8 cellular contexts compared by ENCODE assay signal in genomic region chr1:156726549-156727226, GRCh38. TPM values are rescaled to one million over a fixed set of nuclear protein-coding genes. Genes with fewer than 3 reads are reported as not detected.
DNase-seq lines count a peak whose midpoint lies in the region; ATAC-seq, FAIRE-seq and TF ChIP-seq lines count a peak whose summit lies in the region.

No MANE protein-coding gene starts in this region.

- no TSS peak for BruUV-seq in K562 (replicated peaks; lab: Mats Ljungman, UMichigan)

- CTCF ChIA-PET in K562 (lab: Yijun Ruan, JAX; ENCODE audit: low intra/inter-chr PET ratio), result interaction anchor here (0.6 to 6.9 kb wide), 13 partner anchors 37 to 193 kb away, joined by 3 to 143 read pairs (median 9); partner anchors contain the start of genes HAPLN2, INSRR, NES and NTRK1

- in situ Hi-C loops in K562 (cut with MboI), result loop anchor here (5.0 to 25.0 kb wide), 3 partner anchors 41 to 1414 kb away; partner anchors contain the start of genes FDPS, NTRK1, PKLR and PRCC

- peak overlapping the region; percentile 100 for H3K4me2 ChIP-seq in K562 (ENCODE audit: insufficient read depth, low read length)

- peak; percentile 65 for ATAC-seq in K562

- WGBS in K562 (ENCODE audit: insufficient coverage, low coverage, missing lambda C conversion rate), result under 1% methylated on average over 15 of the region's 15 CpGs

- POLR2A ChIA-PET in K562 (lab: Yijun Ruan, JAX), result interaction anchor here (0.6 to 5.0 kb wide), 29 partner anchors 12 to 168 kb away, joined by 3 to 60 read pairs (median 4); partner anchors contain the start of genes HDGF, MRPL24, NES and NTRK1

- FAIRE-seq in K562 (lab: Jason Lieb, UNC), result peak; percentile 88

- H3K4me1 ChIP-seq in K562 (replicated peaks in 1 of 2; ENCODE audit: control insufficient read depth in 2 of 2, insufficient read depth in 2 of 2, low read length in 2 of 2) (peaks cover 13 to 17% of the 10 kb centered on the region in 2 experiments; a peak in 4 of 5 replicates), subcutaneous abdominal adipose tissue (ENCODE audit: control insufficient read depth in 5 of 5, insufficient read depth in 5 of 5, low read length in 5 of 5) (peaks cover 21 to 47% (median 44%) of the 10 kb centered on the region in 5 donors)

- H3K4me3 ChIP-seq in K562, result peak overlapping the region; percentile 76
- peak overlapping the region in 4 of 5 donors; percentile 8 to 97 (median 53) for H3K4me3 ChIP-seq in subcutaneous abdominal adipose tissue (ENCODE audit: low read depth in 1 of 5, low read length in 5 of 5)

- H3K36me3 ChIP-seq in K562 (ENCODE audit: control insufficient read depth, insufficient read depth, low read length), result peaks cover 69% of the 10 kb centered on the region
- H3K36me3 ChIP-seq in subcutaneous abdominal adipose tissue (ENCODE audit: control insufficient read depth in 5 of 5, insufficient read depth in 5 of 5, low read length in 5 of 5), result peaks cover 13 to 34% (median 22%) of the 10 kb centered on the region in 5 donors

- peaks cover 84% of the 10 kb centered on the region for H3K79me2 ChIP-seq in K562 (ENCODE audit: control insufficient read depth, insufficient read depth, low read length)

- H2AFZ ChIP-seq in K562 (ENCODE audit: low read depth, low read length), result no peak overlapping the region

- H3K27ac ChIP-seq in K562 (ENCODE audit: extremely low read depth, low read depth, low read length) (peak overlapping the region; percentile 82), subcutaneous abdominal adipose tissue (ENCODE audit: low read depth, low read length) (no peak overlapping the region)

- H4K20me1 ChIP-seq in K562 (replicated peaks; ENCODE audit: control insufficient read depth, insufficient read depth, low read length), result peaks cover 31% of the 10 kb centered on the region

- peak; percentile 78 to 89 (median 80) for TF ChIP-seq CTCF in K562 (IDR thresholded peaks at IDR 0.05 in 2 of 3, conservative IDR thresholded peaks at IDR 0.05 in 1 of 3; ENCODE audit: insufficient read depth in 2 of 3, low read depth in 1 of 3, low read length in 3 of 3)

- DNase-seq in EL, result peak; percentile 76
- peak; percentile 82 to 86 for DNase-seq in Kasumi-1 (lab: John Stamatoyannopoulos, UW)
- DNase-seq in SHP77 treated with DMSO at 0.1 percent for 48 hours (lab: John Stamatoyannopoulos, UW), result peak; percentile 79
- peak; percentile 43 to 91 (median 65) for DNase-seq in K562 (ENCODE audit: extremely low read depth in 1 of 4, low spot score in 3 of 4)
- peak; percentile 74 for DNase-seq in left kidney (ENCODE audit: low read depth, low spot score)
- no peak for DNase-seq in dedifferentiated amniotic fluid mesenchymal stem cell (ENCODE audit: extremely low spot score)
- DNase-seq in KG1 (lab: John Stamatoyannopoulos, UW), result no peak

- H3K9me1 ChIP-seq in K562 (ENCODE audit: control insufficient read depth, insufficient read depth, low read length), result no peaks in the 10 kb centered on the region

- intact Hi-C loops in K562 (cut with micrococcal nuclease), result loop anchor here (1.0 to 5.0 kb wide), 8 partner anchors 20 to 196 kb away; partner anchors contain the start of genes LRRC71, NTRK1 and PRCC

- TF ChIP-seq POLR2A in K562 (conservative IDR thresholded peaks at IDR 0.05), result no peak

- H3K9me3 ChIP-seq in K562 (replicated peaks; ENCODE audit: control insufficient read depth, insufficient read depth, low read depth, low read length), result no peaks in the 10 kb centered on the region
- H3K9me3 ChIP-seq in subcutaneous abdominal adipose tissue (ENCODE audit: control insufficient read depth in 5 of 5, low read length in 5 of 5), result no peaks in the 10 kb centered on the region

- H3K27me3 ChIP-seq in K562 (ENCODE audit: control insufficient read depth in 2 of 2, insufficient read depth in 2 of 2, low read length in 2 of 2) (no peaks in the 10 kb centered on the region; a peak in 1 of 5 replicates), subcutaneous abdominal adipose tissue (ENCODE audit: control insufficient read depth in 5 of 5, insufficient read depth in 4 of 5, low read length in 5 of 5) (no peaks in the 10 kb centered on the region)

- peak; percentile 82 to 86 for TF ChIP-seq RAD21 in K562 (CRISPR knock-in tag; conservative IDR thresholded peaks at IDR 0.05 in 1 of 2, IDR thresholded peaks at IDR 0.05 in 1 of 2)

- 0 out of 2 replicates have a peak, but pooled peaks have one; percentile 11 for TF ChIP-seq EP300 in K562 (IDR thresholded peaks at IDR 0.05; ENCODE audit: low read length)

- H3K9ac ChIP-seq in K562 (ENCODE audit: insufficient read depth in 1 of 2, low read depth in 2 of 2, low read length in 2 of 2) (peak overlapping the region; percentile 91 to 99; a peak in 3 of 4 replicates), subcutaneous abdominal adipose tissue (ENCODE audit: low read length in 5 of 5) (peak overlapping the region in 2 of 5 donors; percentile 21 to 90)

RNA-seq across cellular contexts. Expression of gene METTL25B, which starts 1.6 kb away (rescaled TPM):
- 50.1 and 117 TPM in 2 replicates for total RNA-seq in K562 (2011; cell fraction: chromatin; rRNA removed; ENCODE audit: low replicate concordance)
- total RNA-seq in K562 (2011; cell fraction: nucleolus; rRNA removed), result 103 and 114 TPM in 2 replicates
- total RNA-seq in K562 (2011; cell fraction: nucleoplasm; rRNA removed), result 74.6 and 83.1 TPM in 2 replicates
- total RNA-seq in K562 (2014; rRNA removed) (33.1 and 39.1 TPM in 2 replicates), K562 (2014; rRNA removed; fragmentation: Illumina TruSeq; extraction: Trizol) (17.8 and 26.3 TPM in 2 replicates), K562 (2015; rRNA removed; fragmentation: Illumina TruSeq; extraction: Trizol) (27.0 and 30.3 TPM in 2 replicates), K562 (2021) (46.3 and 48.3 TPM in 2 replicates)
- polyA plus RNA-seq in K562 (2011; rRNA removed) (37.1 and 46.1 TPM in 2 replicates), K562 (2014; fragmentation: Illumina TruSeq; extraction: Trizol) (33.9 and 37.7 TPM in 2 replicates), K562 (2014; fragmentation: Nextera tagmentation; extraction: Ambion mirVana) (10 to 100 TPM in 1 of 2 experiments, 1 to 10 TPM in 1; 7.7 to 13.2 TPM), K562 (2014; rRNA removed) (41.8 and 57.4 TPM in 2 replicates)
- polyA plus RNA-seq in K562 (2011; cell fraction: cytosol; rRNA removed), result 44.7 and 53.0 TPM in 2 replicates
- polyA plus RNA-seq in K562 (2011; cell fraction: nucleus; rRNA removed), result 79.3 and 98.8 TPM in 2 replicates
- polyA plus RNA-seq in K562 (2012), result 34.9 and 66.4 TPM in 2 replicates
- 17.4 and 21.8 TPM in 2 replicates for polyA minus RNA-seq in K562 (2011; rRNA and poly(A)+ RNA removed)
- polyA minus RNA-seq in K562 (2011; cell fraction: cytosol; rRNA and poly(A)+ RNA removed), result 20.6 and 27.1 TPM in 2 replicates
- 25.0 and 34.1 TPM in 2 replicates for polyA minus RNA-seq in K562 (2011; cell fraction: nucleus; rRNA and poly(A)+ RNA removed)

RNA-seq across cellular contexts. Expression of gene ISG20L2, which starts 1.9 kb away (rescaled TPM):
- 62.5 and 90.4 TPM in 2 replicates for total RNA-seq in K562 (2011; cell fraction: chromatin; rRNA removed; ENCODE audit: low replicate concordance)
- 49.1 and 64.9 TPM in 2 replicates for total RNA-seq in K562 (2011; cell fraction: nucleolus; rRNA removed)
- 55.7 and 64.4 TPM in 2 replicates for total RNA-seq in K562 (2011; cell fraction: nucleoplasm; rRNA removed)
- total RNA-seq in K562 (2014; rRNA removed) (34.3 and 40.7 TPM in 2 replicates), K562 (2014; rRNA removed; fragmentation: Illumina TruSeq; extraction: Trizol) (57.7 and 59.6 TPM in 2 replicates), K562 (2015; rRNA removed; fragmentation: Illumina TruSeq; extraction: Trizol) (52.6 and 53.3 TPM in 2 replicates), K562 (2021) (46.3 and 50.3 TPM in 2 replicates)
- polyA plus RNA-seq in K562 (2011; rRNA removed) (59.5 and 63.8 TPM in 2 replicates), K562 (2014; fragmentation: Illumina TruSeq; extraction: Trizol) (100 and 130 TPM in 2 replicates), K562 (2014; fragmentation: Nextera tagmentation; extraction: Ambion mirVana) (10 to 100 TPM; 21.3 to 50.3 TPM), K562 (2014; rRNA removed) (41.5 and 50.9 TPM in 2 replicates)
- 60.2 and 77.5 TPM in 2 replicates for polyA plus RNA-seq in K562 (2011; cell fraction: cytosol; rRNA removed)
- polyA plus RNA-seq in K562 (2011; cell fraction: nucleus; rRNA removed), result 23.1 and 28.0 TPM in 2 replicates
- polyA plus RNA-seq in K562 (2012), result 45.7 and 45.9 TPM in 2 replicates
- polyA minus RNA-seq in K562 (2011; rRNA and poly(A)+ RNA removed), result 52.8 and 62.8 TPM in 2 replicates
- 23.6 and 28.9 TPM in 2 replicates for polyA minus RNA-seq in K562 (2011; cell fraction: cytosol; rRNA and poly(A)+ RNA removed)
- 21.1 and 35.4 TPM in 2 replicates for polyA minus RNA-seq in K562 (2011; cell fraction: nucleus; rRNA and poly(A)+ RNA removed)

RNA-seq across cellular contexts. Expression of gene MRPL24, which starts 14.2 kb away (rescaled TPM):
- 8.3 and 22.8 TPM in 2 replicates for total RNA-seq in K562 (2011; cell fraction: chromatin; rRNA removed; ENCODE audit: low replicate concordance)
- total RNA-seq in K562 (2011; cell fraction: nucleolus; rRNA removed), result 18.7 and 20.3 TPM in 2 replicates
- total RNA-seq in K562 (2011; cell fraction: nucleoplasm; rRNA removed), result 15.8 and 16.2 TPM in 2 replicates
- total RNA-seq in K562 (2014; rRNA removed), result 103 and 134 TPM in 2 replicates
- total RNA-seq in K562 (2014; rRNA removed; fragmentation: Illumina TruSeq; extraction: Trizol), result 91.6 and 91.8 TPM in 2 replicates
- 105 and 113 TPM in 2 replicates for total RNA-seq in K562 (2015; rRNA removed; fragmentation: Illumina TruSeq; extraction: Trizol)
- 74.0 and 74.3 TPM in 2 replicates for total RNA-seq in K562 (2021)
- 97.5 and 101 TPM in 2 replicates for polyA plus RNA-seq in K562 (2011; rRNA removed)
- polyA plus RNA-seq in K562 (2011; cell fraction: cytosol; rRNA removed), result 66.6 and 77.0 TPM in 2 replicates
- 59.6 and 61.8 TPM in 2 replicates for polyA plus RNA-seq in K562 (2011; cell fraction: nucleus; rRNA removed)
- polyA plus RNA-seq in K562 (2012), result 90.5 and 117 TPM in 2 replicates
- polyA plus RNA-seq in K562 (2014; fragmentation: Illumina TruSeq; extraction: Trizol), result 153 and 163 TPM in 2 replicates
- 100 to 1,000 TPM; 206 to 267 TPM for polyA plus RNA-seq in K562 (2014; fragmentation: Nextera tagmentation; extraction: Ambion mirVana)
- polyA plus RNA-seq in K562 (2014; rRNA removed), result 115 and 141 TPM in 2 replicates
- 43.9 and 56.9 TPM in 2 replicates for polyA minus RNA-seq in K562 (2011; rRNA and poly(A)+ RNA removed)
- 23.8 and 27.5 TPM in 2 replicates for polyA minus RNA-seq in K562 (2011; cell fraction: cytosol; rRNA and poly(A)+ RNA removed)
- polyA minus RNA-seq in K562 (2011; cell fraction: nucleus; rRNA and poly(A)+ RNA removed), result 9.4 and 12.0 TPM in 2 replicates

RNA-seq across cellular contexts. Expression of gene CRABP2, which starts 21.3 kb away (rescaled TPM):
- total RNA-seq in K562 (2011; cell fraction: chromatin; rRNA removed; ENCODE audit: low replicate concordance), result 0.86 TPM in 1 of 2 replicates, not detected in the other
- 0.39 and 1.0 TPM in 2 replicates for total RNA-seq in K562 (2011; cell fraction: nucleolus; rRNA removed)
- 0.44 TPM in 1 of 2 replicates, not detected in the other for total RNA-seq in K562 (2011; cell fraction: nucleoplasm; rRNA removed)
- total RNA-seq in K562 (2014; rRNA removed), result 0.86 and 1.2 TPM in 2 replicates
- total RNA-seq in K562 (2014; rRNA removed; fragmentation: Illumina TruSeq; extraction: Trizol), result 0.32 and 0.36 TPM in 2 replicates
- 0.72 and 1.3 TPM in 2 replicates for total RNA-seq in K562 (2015; rRNA removed; fragmentation: Illumina TruSeq; extraction: Trizol)
- 1.5 and 1.6 TPM in 2 replicates for total RNA-seq in K562 (2021)
- polyA plus RNA-seq in K562 (2011; rRNA removed), result 0.50 and 1.5 TPM in 2 replicates
- 0.58 and 1.3 TPM in 2 replicates for polyA plus RNA-seq in K562 (2011; cell fraction: cytosol; rRNA removed)
- polyA plus RNA-seq in K562 (2011; cell fraction: nucleus; rRNA removed), result 1.8 and 2.6 TPM in 2 replicates
- 2.6 and 2.9 TPM in 2 replicates for polyA plus RNA-seq in K562 (2012)
- polyA plus RNA-seq in K562 (2014; fragmentation: Illumina TruSeq; extraction: Trizol), result 1.9 and 2.5 TPM in 2 replicates
- polyA plus RNA-seq in K562 (2014; fragmentation: Nextera tagmentation; extraction: Ambion mirVana), result under 1 TPM; 0.30 to 0.52 TPM
- polyA plus RNA-seq in K562 (2014; rRNA removed), result 0.82 and 1.2 TPM in 2 replicates
- 0.28 and 0.72 TPM in 2 replicates for polyA minus RNA-seq in K562 (2011; rRNA and poly(A)+ RNA removed)
- not detected in 2 replicates for polyA minus RNA-seq in K562 (2011; cell fraction: cytosol; rRNA and poly(A)+ RNA removed)
- polyA minus RNA-seq in K562 (2011; cell fraction: nucleus; rRNA and poly(A)+ RNA removed), result not detected in 2 replicates

RNA-seq across cellular contexts. Expression of gene HDGF, which starts 24.8 kb away (rescaled TPM):
- total RNA-seq in K562 (2011; cell fraction: chromatin; rRNA removed; ENCODE audit: low replicate concordance), result 54.5 and 99.5 TPM in 2 replicates
- total RNA-seq in K562 (2011; cell fraction: nucleolus; rRNA removed), result 73.4 and 78.6 TPM in 2 replicates
- 87.7 and 114 TPM in 2 replicates for total RNA-seq in K562 (2011; cell fraction: nucleoplasm; rRNA removed)
- total RNA-seq in K562 (2014; rRNA removed) (470 and 501 TPM in 2 replicates), K562 (2014; rRNA removed; fragmentation: Illumina TruSeq; extraction: Trizol) (400 and 403 TPM in 2 replicates), K562 (2015; rRNA removed; fragmentation: Illumina TruSeq; extraction: Trizol) (392 and 404 TPM in 2 replicates), K562 (2021) (390 and 425 TPM in 2 replicates)
- polyA plus RNA-seq in K562 (2011; rRNA removed) (224 and 310 TPM in 2 replicates), K562 (2014; fragmentation: Illumina TruSeq; extraction: Trizol) (507 and 601 TPM in 2 replicates), K562 (2014; fragmentation: Nextera tagmentation; extraction: Ambion mirVana) (10 to 100 TPM; 38.8 to 41.8 TPM), K562 (2014; rRNA removed) (358 and 372 TPM in 2 replicates)
- polyA plus RNA-seq in K562 (2011; cell fraction: cytosol; rRNA removed), result 174 and 175 TPM in 2 replicates
- polyA plus RNA-seq in K562 (2011; cell fraction: nucleus; rRNA removed), result 182 and 185 TPM in 2 replicates
- polyA plus RNA-seq in K562 (2012), result 190 and 267 TPM in 2 replicates
- polyA minus RNA-seq in K562 (2011; rRNA and poly(A)+ RNA removed), result 142 and 177 TPM in 2 replicates
- 120 and 140 TPM in 2 replicates for polyA minus RNA-seq in K562 (2011; cell fraction: cytosol; rRNA and poly(A)+ RNA removed)
- polyA minus RNA-seq in K562 (2011; cell fraction: nucleus; rRNA and poly(A)+ RNA removed), result 33.7 and 57.2 TPM in 2 replicates

Comparison
In these comparisons a context has a peak if more than half of its experiments do, and no peak if none do; other contexts are left out.
1. DNase-seq: peak in EL (single experiment), Kasumi-1 (2 of 2), SHP77 treated with DMSO at 0.1 percent for 48 hours (single experiment), K562 (4 of 4) and left kidney (single experiment); none in dedifferentiated amniotic fluid mesenchymal stem cell (single experiment) and KG1 (single experiment).